In genomic region chr1:79877086-79877485, GRCh38 we compare ENCODE assay signal across 7 cellular contexts.
"Had no signal": no experiment of that assay in that cellular context is flagged by ENCODE, and none has a peak within 500 bp of the region (broad histone marks: within the 10 kb centered on the region; RNA-seq: fewer than 3 reads in every experiment).

No MANE protein-coding gene starts in this region.

- FAIRE-seq: G401.6, GM12878, GM12891, GM18507, GM19239 had no signal

- H3K4me3 ChIP-seq: GM12878 had no signal

- DNase-seq: GDM1, GF-D8 had no signal
